ENCODE assay signal across 9 cellular contexts in genomic region chr22:31139866-31140716, GRCh38. TPM values are rescaled to one million over a fixed set of nuclear protein-coding genes. Genes with fewer than 3 reads are reported as not detected.
DNase-seq lines count a peak whose midpoint lies in the region; ATAC-seq, FAIRE-seq and TF ChIP-seq lines count a peak whose summit lies in the region.
"Had no signal": no experiment of that assay in that cellular context is flagged by ENCODE, and none has a peak within 500 bp of the region (broad histone marks: within the 10 kb centered on the region; RNA-seq: fewer than 3 reads in every experiment).

Gene PLA2G3, minus strand, starts transcription at chr22:31140508. Its CDS starts 154 bp downstream, at chr22:31140354.

- H3K4me3 ChIP-seq in SK-N-SH (ENCODE audit: low read depth in 2 of 2, low read length in 1 of 2) (no peak within 1 kb of the TSS), RWPE2 (ENCODE audit: severe bottlenecking) (no peak within 1 kb of the TSS)

- peaks cover 5% of the 10 kb centered on the region for H3K27me3 Mint-ChIP-seq in glutamatergic neuron (ENCODE audit: unreplicated experiment)

- peaks cover 2% of the 10 kb centered on the region for H3K9me3 Mint-ChIP-seq in glutamatergic neuron (ENCODE audit: unreplicated experiment)
- no peaks in the 10 kb centered on the region for H3K9me3 Mint-ChIP-seq in stimulated activated effector memory CD8-positive, alpha-beta T cell treated with anti-CD3 and anti-CD28 coated beads, Interleukin-12 subunit alpha, Interleukin-12 subunit beta, amount 100 ng/mL, for 72 hours

- H3K79me2 ChIP-seq in SK-N-SH (ENCODE audit: insufficient read depth): no peaks in the 10 kb centered on the region

- POLR2A ChIA-PET in SK-N-SH (lab: Yijun Ruan, JAX): no interaction called here

- no peak for TF ChIP-seq EP300 in SK-N-SH (IDR thresholded peaks at IDR 0.05; ENCODE audit: borderline replicate concordance in 1 of 2, low read depth in 1 of 2, low read length in 1 of 2)

- TF ChIP-seq RAD21 in SK-N-SH (IDR thresholded peaks at IDR 0.05; ENCODE audit: low read length): no peak

- H3K4me1 ChIP-seq in SK-N-SH (ENCODE audit: control insufficient read depth in 1 of 2, insufficient read depth in 2 of 2, low read depth in 1 of 2, low read length in 1 of 2) (peaks cover 0 to 32% of the 10 kb centered on the region in 2 experiments; a peak in 2 of 4 replicates), RWPE2 (ENCODE audit: insufficient read depth, poor library complexity, severe bottlenecking) (no peaks in the 10 kb centered on the region)

- no peak within 1 kb of the TSS for H3K9ac ChIP-seq in SK-N-SH

- ATAC-seq in SK-N-SH treated with all-trans-retinoic acid at 6 μM for 48 hours (no peak), RWPE2 (ENCODE audit: low read depth) (0 out of 3 replicates have a peak, but pooled peaks have one; percentile 13), GM19452 (IDR thresholded peaks at IDR 0.05; ENCODE audit: unreplicated experiment) (no peak)
- ATAC-seq in stimulated activated effector memory CD8-positive, alpha-beta T cell treated with anti-CD3 and anti-CD28 coated beads, Interleukin-12 subunit alpha, Interleukin-12 subunit beta, amount 100 ng/mL, for 72 hours: no peak

- H3K27me3 ChIP-seq in SK-N-SH (ENCODE audit: insufficient read depth) (peaks cover 4% of the 10 kb centered on the region; the same call in 1 of the 2 replicates), RWPE2 (ENCODE audit: insufficient read depth, poor library complexity, severe bottlenecking) (no peaks in the 10 kb centered on the region)

- H3K36me3 Mint-ChIP-seq in glutamatergic neuron (ENCODE audit: unreplicated experiment): no peaks in the 10 kb centered on the region
- H3K36me3 Mint-ChIP-seq in stimulated activated effector memory CD8-positive, alpha-beta T cell treated with anti-CD3 and anti-CD28 coated beads, Interleukin-12 subunit alpha, Interleukin-12 subunit beta, amount 100 ng/mL, for 72 hours: no peaks in the 10 kb centered on the region

- WGBS in SK-N-SH (ENCODE audit: low lambda C conversion rate): 87% methylated on average over 15 of the region's 24 CpGs

- no peaks in the 10 kb centered on the region for H3F3A ChIP-seq in SK-N-SH (replicated peaks; ENCODE audit: insufficient read depth)

- no peak within 1 kb of the TSS for H3K4me2 ChIP-seq in SK-N-SH

- no peaks in the 10 kb centered on the region for H3K9me2 ChIP-seq in SK-N-SH

- H3K4me3 Mint-ChIP-seq in glutamatergic neuron (ENCODE audit: unreplicated experiment): peak within 1 kb of the TSS; percentile 15
- H3K4me3 Mint-ChIP-seq in stimulated activated effector memory CD8-positive, alpha-beta T cell treated with anti-CD3 and anti-CD28 coated beads, Interleukin-12 subunit alpha, Interleukin-12 subunit beta, amount 100 ng/mL, for 72 hours: no peak within 1 kb of the TSS

- TF ChIP-seq CTCF in SK-N-SH (IDR thresholded peaks at IDR 0.05) (no peak), RWPE2 (IDR thresholded peaks at IDR 0.05; ENCODE audit: poor library complexity, severe bottlenecking) (no peak), glutamatergic neuron (IDR thresholded peaks at IDR 0.05; ENCODE audit: partially characterized antibody, unreplicated experiment) (no peak)

- H3K27ac Mint-ChIP-seq in glutamatergic neuron (ENCODE audit: unreplicated experiment): no peak within 1 kb of the TSS
- H3K27ac Mint-ChIP-seq in stimulated activated effector memory CD8-positive, alpha-beta T cell treated with anti-CD3 and anti-CD28 coated beads, Interleukin-12 subunit alpha, Interleukin-12 subunit beta, amount 100 ng/mL, for 72 hours: peak within 1 kb of the TSS; percentile 56

- H2AFZ ChIP-seq in SK-N-SH (ENCODE audit: low read depth): no peak within 1 kb of the TSS

- no peaks in the 10 kb centered on the region for H4K20me1 ChIP-seq in SK-N-SH (ENCODE audit: insufficient read depth)

- H3K36me3 ChIP-seq in SK-N-SH (replicated peaks in 1 of 2; ENCODE audit: control insufficient read depth in 1 of 2, insufficient read depth in 2 of 2, low read length in 1 of 2) (no peaks in the 10 kb centered on the region), RWPE2 (ENCODE audit: low read depth) (no peaks in the 10 kb centered on the region)

- no peaks in the 10 kb centered on the region for H3K9me3 ChIP-seq in SK-N-SH
- H3K9me3 ChIP-seq in RWPE2 (ENCODE audit: severe bottlenecking): no peaks in the 10 kb centered on the region

- no peak for FAIRE-seq in GM19239 (lab: Jason Lieb, UNC)

- H3K27ac ChIP-seq in SK-N-SH (ENCODE audit: low read depth in 2 of 2, low read length in 1 of 2) (no peak within 1 kb of the TSS), RWPE2 (ENCODE audit: poor library complexity, severe bottlenecking) (no peak within 1 kb of the TSS)

- peak; percentile 23 for DNase-seq in SK-N-SH
- DNase-seq in RWPE2 (ENCODE audit: low spot score): no peak
- DNase-seq in glutamatergic neuron: peak; percentile 49
- no peak for DNase-seq in stimulated activated effector memory CD8-positive, alpha-beta T cell treated with anti-CD3 and anti-CD28 coated beads, Interleukin-12 subunit alpha, Interleukin-12 subunit beta, amount 100 ng/mL, for 72 hours (ENCODE audit: low spot score in 2 of 2)
- DNase-seq in stimulated activated CD8-positive, alpha-beta memory T cell treated with anti-CD3 and anti-CD28 coated beads, Interleukin-4, amount 100 ng/mL, for 48 hours: no peak
- DNase-seq in GM19239 (ENCODE audit: insufficient read length, low spot score): no peak

- CTCF ChIA-PET in SK-N-SH (lab: Yijun Ruan, JAX): interaction anchor here (1.0 to 5.0 kb wide), 7 partner anchors 8 to 71 kb away, joined by 3 to 22 read pairs (median 6); partner anchors contain the start of gene SELENOM

- peaks cover 2% of the 10 kb centered on the region for H3K4me1 Mint-ChIP-seq in glutamatergic neuron (ENCODE audit: low read depth, unreplicated experiment)
- no peaks in the 10 kb centered on the region for H3K4me1 Mint-ChIP-seq in stimulated activated effector memory CD8-positive, alpha-beta T cell treated with anti-CD3 and anti-CD28 coated beads, Interleukin-12 subunit alpha, Interleukin-12 subunit beta, amount 100 ng/mL, for 72 hours

TF ChIP-seq in SK-N-SH, 30 proteins besides CTCF, POLR2A, EP300 and RAD21 (continues in another document):
- TF ChIP-seq JUND (IDR thresholded peaks at IDR 0.05): no peak
- TF ChIP-seq ZBTB33 (IDR thresholded peaks at IDR 0.05; ENCODE audit: borderline replicate concordance, low read depth): no peak
- no peak for TF ChIP-seq NFIC (IDR thresholded peaks at IDR 0.05; ENCODE audit: borderline replicate concordance)
- TF ChIP-seq USF1 (IDR thresholded peaks at IDR 0.05; ENCODE audit: borderline replicate concordance, low read depth): no peak
- no peak for TF ChIP-seq GABPA (IDR thresholded peaks at IDR 0.05; ENCODE audit: low read depth)
- TF ChIP-seq FOXJ3 (CRISPR knock-in tag; IDR thresholded peaks at IDR 0.05): no peak
- TF ChIP-seq MXI1 (IDR thresholded peaks at IDR 0.05; ENCODE audit: low read depth, low read length): no peak

TF ChIP-seq in SK-N-SH treated with all-trans-retinoic acid at 6 μM for 48 hours, 23 proteins besides CTCF, POLR2A, EP300 and RAD21 (continues in another document):
- TF ChIP-seq ZNF70 (CRISPR knock-in tag; IDR thresholded peaks at IDR 0.05): no peak
- no peak for TF ChIP-seq ZFP3 (CRISPR knock-in tag; IDR thresholded peaks at IDR 0.05)
- TF ChIP-seq ARNTL (CRISPR knock-in tag; IDR thresholded peaks at IDR 0.05; ENCODE audit: borderline replicate concordance, low read depth): no peak
- TF ChIP-seq TSHZ2 (CRISPR knock-in tag; IDR thresholded peaks at IDR 0.05): no peak
- TF ChIP-seq POU6F1 (CRISPR knock-in tag; IDR thresholded peaks at IDR 0.05; ENCODE audit: borderline replicate concordance, low read depth): no peak
- no peak for TF ChIP-seq ZNF565 (CRISPR knock-in tag; conservative IDR thresholded peaks at IDR 0.05; ENCODE audit: low read depth)
- TF ChIP-seq TCF4 (CRISPR knock-in tag; IDR thresholded peaks at IDR 0.05; ENCODE audit: borderline replicate concordance): no peak
- TF ChIP-seq CSDC2 (CRISPR knock-in tag; IDR thresholded peaks at IDR 0.05): no peak
- no peak for TF ChIP-seq PPARA (CRISPR knock-in tag; IDR thresholded peaks at IDR 0.05; ENCODE audit: borderline replicate concordance)
- no peak for TF ChIP-seq BACH2 (CRISPR knock-in tag; IDR thresholded peaks at IDR 0.05; ENCODE audit: borderline replicate concordance)
- TF ChIP-seq TOX (CRISPR knock-in tag; IDR thresholded peaks at IDR 0.05; ENCODE audit: borderline replicate concordance): no peak

RNA-seq across cellular contexts. Expression of gene PLA2G3, which starts in this region (rescaled TPM):
- polyA plus RNA-seq in SK-N-SH (2012; rRNA removed): not detected in 2 replicates
- polyA plus RNA-seq in SK-N-SH (2012; cell fraction: cytosol; rRNA removed): not detected in 2 replicates
- polyA plus RNA-seq in SK-N-SH (2012; cell fraction: nucleus; rRNA removed): not detected in 2 replicates
- total RNA-seq in glutamatergic neuron (ENCODE audit: unreplicated experiment): 1.3 TPM
- total RNA-seq: aorta had no signal

Comparison
In these comparisons a context has a peak if more than half of its experiments do, and no peak if none do; other contexts are left out.
1. Peak in DNase-seq in SK-N-SH; RNA of the gene not detected or under 1 TPM.